In genomic region chr11:44421090-44421675, GRCh38 we compare ENCODE assay signal across 19 cellular contexts.
"Had no signal": no experiment of that assay in that cellular context is flagged by ENCODE, and none has a peak within 500 bp of the region (broad histone marks: within the 10 kb centered on the region; RNA-seq: fewer than 3 reads in every experiment).

No MANE protein-coding gene starts in this region.

- H3K4me1 ChIP-seq: ascending aorta, colonic mucosa, heart right ventricle, prostate gland, right lobe of liver had no signal

- FAIRE-seq: frontal cortex, keratinocyte had no signal

- H3K36me3 ChIP-seq: ascending aorta, colonic mucosa, heart right ventricle, prostate gland, right lobe of liver, WERI-Rb-1 had no signal

- H3K27ac ChIP-seq: ascending aorta, colonic mucosa, heart right ventricle, prostate gland, right lobe of liver, WERI-Rb-1 had no signal

- H3K4me3 ChIP-seq: ascending aorta, colonic mucosa, heart right ventricle, prostate gland, right lobe of liver had no signal

- ATAC-seq: activated CD4-positive, alpha-beta T cell treated with anti-CD3 and anti-CD28 coated beads for 36 hours; activated CD8-positive, alpha-beta T cell treated with anti-CD3 and anti-CD28 coated beads for 36 hours; activated naive CD8-positive, alpha-beta T cell treated with anti-CD3 and anti-CD28 coated beads, Interleukin-2, amount 50 U/mL, for 24 hours; heart right ventricle; naive thymus-derived CD8-positive, alpha-beta T cell; right lobe of liver; T-cell had no signal

- DNase-seq: activated CD4-positive, alpha-beta T cell treated with anti-CD3 and anti-CD28 coated beads for 36 hours; activated CD8-positive, alpha-beta memory T cell treated with anti-CD3 and anti-CD28 coated beads, Interleukin-2, amount 50 U/mL, for 4 hours; activated CD8-positive, alpha-beta T cell treated with anti-CD3 and anti-CD28 coated beads for 36 hours; activated naive CD4-positive, alpha-beta T cell treated with Interleukin-2 at 50 U/mL for 16 hours; activated naive CD8-positive, alpha-beta T cell treated with anti-CD3 and anti-CD28 coated beads, Interleukin-2, amount 50 U/mL, for 24 hours; colonic mucosa; effector CD8-positive, alpha-beta T cell; heart right ventricle; naive thymus-derived CD8-positive, alpha-beta T cell; occipital lobe; right lobe of liver; stimulated activated CD4-positive, alpha-beta T cell treated with anti-CD3 and anti-CD28 coated beads, Interleukin-2, amount 100 ng/mL, for 24 hours; stimulated activated naive CD4-positive, alpha-beta T cell treated with Interleukin-2 at 50 U/mL for 16 hours; T-cell; WERI-Rb-1 had no signal

- H3K9me3 ChIP-seq: ascending aorta, colonic mucosa, heart right ventricle, prostate gland, right lobe of liver had no signal

- H3K27me3 ChIP-seq: ascending aorta, colonic mucosa, right lobe of liver had no signal
